In the genomic region with DNA sequence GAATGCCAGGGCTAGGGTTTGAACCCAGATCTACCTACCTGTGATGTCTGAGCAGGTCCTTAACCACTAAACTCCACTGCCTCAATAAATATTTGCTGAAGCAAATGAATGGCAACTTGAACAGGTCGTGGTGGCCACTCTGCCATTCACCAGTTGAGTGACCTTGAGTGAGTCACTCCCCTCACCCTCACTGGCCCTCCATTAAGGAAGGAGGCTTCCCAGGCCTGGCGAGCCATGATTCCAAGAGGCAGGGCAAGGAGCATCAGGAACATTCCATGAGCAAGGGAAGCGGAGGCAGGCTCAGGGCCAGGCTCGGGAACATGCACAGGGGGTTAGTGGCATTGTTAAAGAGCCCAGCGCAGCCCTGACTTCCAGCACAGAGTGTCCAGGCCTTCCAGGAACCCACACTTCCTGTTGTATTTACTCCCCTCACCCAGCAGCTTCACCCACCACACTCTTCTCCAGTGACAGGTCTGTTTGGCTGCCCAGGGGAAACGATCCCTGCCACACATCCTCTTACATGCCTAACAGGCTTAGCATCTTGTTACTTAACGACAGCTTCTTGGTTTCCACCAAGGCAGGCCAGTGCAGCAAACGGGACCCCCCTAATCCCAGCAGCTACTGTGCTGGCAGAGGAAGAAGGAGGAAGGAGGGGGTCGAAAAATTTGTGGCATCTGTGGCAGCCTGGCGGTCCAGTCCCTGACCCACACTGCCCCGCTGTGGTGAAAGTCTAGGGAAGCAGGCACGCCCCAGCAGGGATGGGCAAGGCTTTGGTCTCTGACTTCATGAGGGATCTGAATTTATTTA, we compare ENCODE assay signal across 8 cellular contexts. TPM values are rescaled to one million over a fixed set of nuclear protein-coding genes. Genes with fewer than 3 reads are reported as not detected.
DNase-seq lines count a peak whose midpoint lies in the region; ATAC-seq, FAIRE-seq and TF ChIP-seq lines count a peak whose summit lies in the region.

No MANE protein-coding gene starts in this region.

- H3K4me1 ChIP-seq in K562 (replicated peaks in 1 of 2; ENCODE audit: control insufficient read depth in 2 of 2, insufficient read depth in 2 of 2, low read length in 2 of 2), result no peaks in the 10 kb centered on the region

- no peaks in the 10 kb centered on the region for H3K36me3 ChIP-seq in K562 (ENCODE audit: control insufficient read depth, insufficient read depth, low read length)

- peak; percentile 59 to 66 (median 60) for TF ChIP-seq CTCF in K562 (IDR thresholded peaks at IDR 0.05 in 2 of 3, conservative IDR thresholded peaks at IDR 0.05 in 1 of 3; ENCODE audit: insufficient read depth in 2 of 3, low read depth in 1 of 3, low read length in 3 of 3)

- no peaks in the 10 kb centered on the region for H3K36me3 Mint-ChIP-seq in activated CD8-positive, alpha-beta memory T cell treated with anti-CD3 and anti-CD28 coated beads, Interleukin-2, amount 10 ng/mL, durations not matched to agents 7 days and 5 days

- peak; percentile 57 for DNase-seq in activated CD8-positive, alpha-beta memory T cell treated with anti-CD3 and anti-CD28 coated beads, Interleukin-2, amount 50 U/mL, for 48 hours
- no peak for DNase-seq in activated CD8-positive, alpha-beta memory T cell treated with anti-CD3 and anti-CD28 coated beads, Interleukin-2, amount 10 ng/mL, durations not matched to agents 7 days and 5 days
- peak; percentile 91 for DNase-seq in NCI-H82 (lab: John Stamatoyannopoulos, UW)
- DNase-seq in K562 (ENCODE audit: extremely low read depth in 1 of 4, low spot score in 3 of 4), result peak in 3 of 4 experiments; percentile 15 to 50 (median 43)
- DNase-seq in iris pigment epithelial cell (ENCODE audit: low read depth), result peak; percentile 71
- peak; percentile 49 for DNase-seq in stimulated activated CD4-positive, alpha-beta T cell treated with anti-CD3 and anti-CD28 coated beads, Interleukin-4, amount 100 ng/mL, for 24 hours

- no peak for TF ChIP-seq POLR2A in K562 (conservative IDR thresholded peaks at IDR 0.05)

- no peak overlapping the region for H3K4me3 Mint-ChIP-seq in activated CD8-positive, alpha-beta memory T cell treated with anti-CD3 and anti-CD28 coated beads, Interleukin-2, amount 10 ng/mL, durations not matched to agents 7 days and 5 days

- no peak for ATAC-seq in activated CD8-positive, alpha-beta memory T cell treated with anti-CD3 and anti-CD28 coated beads, Interleukin-2, amount 10 ng/mL, durations not matched to agents 7 days and 5 days
- ATAC-seq in K562 (peak; percentile 92), HG02973 (IDR thresholded peaks at IDR 0.05; ENCODE audit: unreplicated experiment) (no peak), GM19463 (IDR thresholded peaks at IDR 0.05; ENCODE audit: unreplicated experiment) (no peak)

- no TSS peak for BruUV-seq in K562 (replicated peaks; lab: Mats Ljungman, UMichigan)

- no peak overlapping the region for H3K4me2 ChIP-seq in K562 (ENCODE audit: insufficient read depth, low read length)

- no peak overlapping the region for H2AFZ ChIP-seq in K562 (ENCODE audit: low read depth, low read length)

- intact Hi-C loops in K562 (cut with micrococcal nuclease), result loop anchor here (1.0 kb wide), 1 partner anchor 521 kb away; no protein-coding TSS in a partner anchor

- in situ Hi-C loops in K562 (cut with MboI), result no loop called here

- no peak for TF ChIP-seq EP300 in K562 (IDR thresholded peaks at IDR 0.05; ENCODE audit: low read length)

- peak; percentile 66 to 74 for TF ChIP-seq RAD21 in K562 (CRISPR knock-in tag; conservative IDR thresholded peaks at IDR 0.05 in 1 of 2, IDR thresholded peaks at IDR 0.05 in 1 of 2)

- CTCF ChIA-PET in activated CD8-positive, alpha-beta memory T cell treated with anti-CD3 and anti-CD28 coated beads, Interleukin-2, amount 10 ng/mL, durations not matched to agents 7 days and 5 days (lab: Charles Lee), result interaction anchor here (0.7 to 1.4 kb wide), 5 partner anchors 20 to 808 kb away, joined by 3 to 4 read pairs (median 3); no protein-coding TSS in a partner anchor
- CTCF ChIA-PET in K562 (lab: Yijun Ruan, JAX; ENCODE audit: low intra/inter-chr PET ratio), result interaction anchor here (0.7 kb wide), 1 partner anchor 36 kb away, joined by 3 read pairs; no protein-coding TSS in a partner anchor

- H3K4me1 Mint-ChIP-seq in activated CD8-positive, alpha-beta memory T cell treated with anti-CD3 and anti-CD28 coated beads, Interleukin-2, amount 10 ng/mL, durations not matched to agents 7 days and 5 days, result no peaks in the 10 kb centered on the region

- no peak overlapping the region for H3K9ac ChIP-seq in K562 (ENCODE audit: insufficient read depth in 1 of 2, low read depth in 2 of 2, low read length in 2 of 2)

- peaks cover 44% of the 10 kb centered on the region for H3K27me3 Mint-ChIP-seq in activated CD8-positive, alpha-beta memory T cell treated with anti-CD3 and anti-CD28 coated beads, Interleukin-2, amount 10 ng/mL, durations not matched to agents 7 days and 5 days

- no peaks in the 10 kb centered on the region for H3K9me1 ChIP-seq in K562 (ENCODE audit: control insufficient read depth, insufficient read depth, low read length)

- no peaks in the 10 kb centered on the region for H3K79me2 ChIP-seq in K562 (ENCODE audit: control insufficient read depth, insufficient read depth, low read length)

- WGBS in K562 (ENCODE audit: insufficient coverage, low coverage, missing lambda C conversion rate), result 1% methylated on average over 12 of the region's 12 CpGs

- FAIRE-seq in K562 (lab: Jason Lieb, UNC), result no peak

- H3K9me3 Mint-ChIP-seq in activated CD8-positive, alpha-beta memory T cell treated with anti-CD3 and anti-CD28 coated beads, Interleukin-2, amount 10 ng/mL, durations not matched to agents 7 days and 5 days (ENCODE audit: low read depth), result no peaks in the 10 kb centered on the region

- H3K9me3 ChIP-seq in K562 (replicated peaks; ENCODE audit: control insufficient read depth, insufficient read depth, low read depth, low read length), result no peaks in the 10 kb centered on the region

- H4K20me1 ChIP-seq in K562 (replicated peaks; ENCODE audit: control insufficient read depth, insufficient read depth, low read length), result no peaks in the 10 kb centered on the region

- H3K27ac Mint-ChIP-seq in activated CD8-positive, alpha-beta memory T cell treated with anti-CD3 and anti-CD28 coated beads, Interleukin-2, amount 10 ng/mL, durations not matched to agents 7 days and 5 days, result no peak overlapping the region

- peaks cover under 1 to 15% of the 10 kb centered on the region in 2 experiments; a peak in 3 of 5 replicates for H3K27me3 ChIP-seq in K562 (ENCODE audit: control insufficient read depth in 2 of 2, insufficient read depth in 2 of 2, low read length in 2 of 2)

- no peak overlapping the region for H3K27ac ChIP-seq in K562 (ENCODE audit: extremely low read depth, low read depth, low read length)

- no peak overlapping the region for H3K4me3 ChIP-seq in K562

- POLR2A ChIA-PET in K562 (lab: Yijun Ruan, JAX), result no interaction called here

TF ChIP-seq in K562, 482 proteins besides CTCF, POLR2A, EP300 and RAD21 (continues in another document):
- peak; percentile 31; the same call in 1 of the 2 replicates for TF ChIP-seq SMC3 (conservative IDR thresholded peaks at IDR 0.05; ENCODE audit: insufficient read depth, low read depth, low read length)
- TF ChIP-seq JUND (IDR thresholded peaks at IDR 0.05; ENCODE audit: borderline replicate concordance, low read depth, low read length), result 0 out of 2 replicates have a peak, but pooled peaks have one; percentile 2
- TF ChIP-seq JUND (tag; IDR thresholded peaks at IDR 0.05; ENCODE audit: borderline replicate concordance, low read depth, low read length), result no peak

RNA-seq across cellular contexts. Expression of a gene that starts 43.7 kb away (rescaled TPM):
- 10 to 100 TPM; 39.3 to 54.5 TPM for total RNA-seq in activated CD8-positive, alpha-beta memory T cell treated with anti-CD3 and anti-CD28 coated beads, Interleukin-2, amount 10 ng/mL, durations not matched to agents 7 days and 5 days
- 13.2 and 19.2 TPM in 2 replicates for total RNA-seq in K562 (2011; cell fraction: chromatin; rRNA removed; ENCODE audit: low replicate concordance)
- 6.5 and 9.9 TPM in 2 replicates for total RNA-seq in K562 (2011; cell fraction: nucleolus; rRNA removed)
- 12.8 and 15.0 TPM in 2 replicates for total RNA-seq in K562 (2011; cell fraction: nucleoplasm; rRNA removed)
- 60.5 and 66.3 TPM in 2 replicates for total RNA-seq in K562 (2014; rRNA removed)
- 83.0 and 97.2 TPM in 2 replicates for total RNA-seq in K562 (2014; rRNA removed; fragmentation: Illumina TruSeq; extraction: Trizol)
- 78.8 and 87.7 TPM in 2 replicates for total RNA-seq in K562 (2015; rRNA removed; fragmentation: Illumina TruSeq; extraction: Trizol)
- 52.6 and 55.0 TPM in 2 replicates for total RNA-seq in K562 (2021)
- 35.3 and 51.9 TPM in 2 replicates for polyA plus RNA-seq in K562 (2011; rRNA removed)
- polyA plus RNA-seq in K562 (2011; cell fraction: cytosol; rRNA removed), result 27.0 and 34.0 TPM in 2 replicates
- 9.7 and 12.5 TPM in 2 replicates for polyA plus RNA-seq in K562 (2011; cell fraction: nucleus; rRNA removed)
- polyA plus RNA-seq in K562 (2012), result 66.6 and 72.0 TPM in 2 replicates
- 109 and 130 TPM in 2 replicates for polyA plus RNA-seq in K562 (2014; fragmentation: Illumina TruSeq; extraction: Trizol)
- polyA plus RNA-seq in K562 (2014; fragmentation: Nextera tagmentation; extraction: Ambion mirVana), result 100 to 1,000 TPM; 121 to 173 TPM
- 83.3 and 98.4 TPM in 2 replicates for polyA plus RNA-seq in K562 (2014; rRNA removed)
- polyA minus RNA-seq in K562 (2011; rRNA and poly(A)+ RNA removed), result 47.9 and 51.0 TPM in 2 replicates
- 15.5 and 16.9 TPM in 2 replicates for polyA minus RNA-seq in K562 (2011; cell fraction: cytosol; rRNA and poly(A)+ RNA removed)
- 5.8 and 10.2 TPM in 2 replicates for polyA minus RNA-seq in K562 (2011; cell fraction: nucleus; rRNA and poly(A)+ RNA removed)

RNA-seq across cellular contexts. Expression of a gene that starts 49.0 kb away (rescaled TPM):
- total RNA-seq in activated CD8-positive, alpha-beta memory T cell treated with anti-CD3 and anti-CD28 coated beads, Interleukin-2, amount 10 ng/mL, durations not matched to agents 7 days and 5 days, result under 1 TPM in 1 of 2 experiments, not detected in 1; 0.49 TPM
- not detected in 2 replicates for total RNA-seq in K562 (2011; cell fraction: chromatin; rRNA removed; ENCODE audit: low replicate concordance)
- total RNA-seq in K562 (2011; cell fraction: nucleolus; rRNA removed), result not detected in 2 replicates
- total RNA-seq in K562 (2011; cell fraction: nucleoplasm; rRNA removed), result not detected in 2 replicates
- total RNA-seq in K562 (2014; rRNA removed) (not detected in 2 replicates), K562 (2014; rRNA removed; fragmentation: Illumina TruSeq; extraction: Trizol) (not detected in 2 replicates), K562 (2015; rRNA removed; fragmentation: Illumina TruSeq; extraction: Trizol) (not detected in 2 replicates), K562 (2021) (not detected in 2 replicates)
- polyA plus RNA-seq in K562 (2011; rRNA removed) (not detected in 2 replicates), K562 (2014; fragmentation: Illumina TruSeq; extraction: Trizol) (not detected in 2 replicates), K562 (2014; fragmentation: Nextera tagmentation; extraction: Ambion mirVana) (not detected), K562 (2014; rRNA removed) (not detected in 2 replicates)
- not detected in 2 replicates for polyA plus RNA-seq in K562 (2011; cell fraction: cytosol; rRNA removed)
- polyA plus RNA-seq in K562 (2011; cell fraction: nucleus; rRNA removed), result not detected in 2 replicates
- polyA plus RNA-seq in K562 (2012), result 0.18 TPM in 1 of 2 replicates, not detected in the other
- not detected in 2 replicates for polyA minus RNA-seq in K562 (2011; rRNA and poly(A)+ RNA removed)
- polyA minus RNA-seq in K562 (2011; cell fraction: cytosol; rRNA and poly(A)+ RNA removed), result not detected in 2 replicates
- not detected in 2 replicates for polyA minus RNA-seq in K562 (2011; cell fraction: nucleus; rRNA and poly(A)+ RNA removed)
